In the genomic region with DNA sequence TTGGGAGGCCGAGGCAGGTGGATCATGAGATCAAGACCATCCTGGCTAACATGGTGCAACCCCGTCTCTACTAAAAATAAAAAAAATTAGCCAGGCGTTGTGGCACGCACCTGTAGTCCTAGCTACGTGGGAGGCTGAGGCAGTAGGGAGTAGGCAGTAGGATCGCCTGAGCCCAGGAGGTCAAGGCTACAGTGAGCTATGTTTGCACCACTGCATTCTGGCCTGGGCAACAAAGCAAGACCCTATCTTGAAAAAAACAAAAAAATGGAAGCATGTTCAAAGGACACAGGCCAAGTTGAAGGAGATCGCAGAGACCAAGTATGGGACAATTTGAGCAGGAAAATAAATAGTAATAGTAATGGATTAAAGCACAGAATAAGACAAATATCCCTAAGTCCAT, we compare ENCODE assay signal across 19 cellular contexts. TPM values are rescaled to one million over a fixed set of nuclear protein-coding genes. Genes with fewer than 3 reads are reported as not detected.
DNase-seq lines count a peak whose midpoint lies in the region; ATAC-seq and TF ChIP-seq lines count a peak whose summit lies in the region.
"Had no signal": no experiment of that assay in that cellular context is flagged by ENCODE, and none has a peak within 500 bp of the region (broad histone marks: within the 10 kb centered on the region; RNA-seq: fewer than 3 reads in every experiment).

No MANE protein-coding gene starts in this region.

- H3K4me1 Mint-ChIP-seq in activated CD8-positive, alpha-beta T cell treated with anti-CD3 and anti-CD28 coated beads, Interleukin-2, amount 10 ng/mL, durations not matched to agents 7 days and 5 days (ENCODE audit: low read depth): peaks cover 6% of the 10 kb centered on the region
- peaks cover 11% of the 10 kb centered on the region for H3K4me1 Mint-ChIP-seq in activated CD8-positive, alpha-beta T cell treated with anti-CD3 and anti-CD28 coated beads for 36 hours (ENCODE audit: low read depth)
- peaks cover 12% of the 10 kb centered on the region for H3K4me1 Mint-ChIP-seq in chondrocyte (ENCODE audit: low read depth)
- peaks cover 9% of the 10 kb centered on the region for H3K4me1 Mint-ChIP-seq in activated T-cell treated with anti-CD3 and anti-CD28 coated beads, Interleukin-2, amount 50 U/mL, for 72 hours (ENCODE audit: low read depth)
- H3K4me1 Mint-ChIP-seq: stimulated activated memory B cell treated with anti-CD40 and anti-IgM and Interleukin-4, amounts not matched to agents 10 μg/mL and 1 μg/mL and 100 μg/mL, for 72 hours had no signal

- POLR2A ChIA-PET in activated CD8-positive, alpha-beta T cell treated with anti-CD3 and anti-CD28 coated beads, Interleukin-2, amount 10 ng/mL, durations not matched to agents 7 days and 5 days (lab: Charles Lee): no interaction called here
- POLR2A ChIA-PET in activated CD8-positive, alpha-beta T cell treated with anti-CD3 and anti-CD28 coated beads for 36 hours (lab: Charles Lee): no interaction called here

- no peak for TF ChIP-seq CTCF in activated CD8-positive, alpha-beta T cell treated with anti-CD3 and anti-CD28 coated beads for 36 hours (IDR thresholded peaks at IDR 0.05)
- no peak for TF ChIP-seq CTCF in chondrocyte (IDR thresholded peaks at IDR 0.05)

- intact Hi-C loops in activated CD8-positive, alpha-beta T cell treated with anti-CD3 and anti-CD28 coated beads for 36 hours (cut with micrococcal nuclease): no loop called here

- CTCF ChIA-PET in activated CD8-positive, alpha-beta T cell treated with anti-CD3 and anti-CD28 coated beads, Interleukin-2, amount 10 ng/mL, durations not matched to agents 7 days and 5 days (lab: Charles Lee): no interaction called here
- CTCF ChIA-PET in activated CD8-positive, alpha-beta T cell treated with anti-CD3 and anti-CD28 coated beads for 36 hours (lab: Charles Lee): interaction anchor here (0.9 to 1.6 kb wide), 2 partner anchors 47 to 84 kb away, joined by 3 to 4 read pairs; no protein-coding TSS in a partner anchor

- ATAC-seq in activated CD8-positive, alpha-beta T cell treated with anti-CD3 and anti-CD28 coated beads, Interleukin-2, amount 10 ng/mL, durations not matched to agents 7 days and 5 days: no peak
- ATAC-seq in activated CD8-positive, alpha-beta T cell treated with anti-CD3 and anti-CD28 coated beads for 36 hours: no peak
- no peak for ATAC-seq in activated T-cell treated with anti-CD3 and anti-CD28 coated beads, Interleukin-2, amount 50 U/mL, for 72 hours (replicated peaks in 1 of 2)
- ATAC-seq: body of pancreas; naive thymus-derived CD8-positive, alpha-beta T cell; psoas muscle; Right ventricle myocardium inferior; stimulated activated memory B cell treated with anti-CD40 and anti-IgM and Interleukin-4, amounts not matched to agents 10 μg/mL and 1 μg/mL and 100 μg/mL, for 72 hours had no signal

- H3K27me3 ChIP-seq in stomach smooth muscle (ENCODE audit: control insufficient read depth in 1 of 2, insufficient read depth in 2 of 2, low read length in 2 of 2): no peaks in the 10 kb centered on the region
- H3K27me3 ChIP-seq: body of pancreas had no signal

- no peak for DNase-seq in activated CD8-positive, alpha-beta T cell treated with anti-CD3 and anti-CD28 coated beads, Interleukin-2, amount 10 ng/mL, durations not matched to agents 7 days and 5 days
- DNase-seq in activated CD8-positive, alpha-beta T cell treated with anti-CD3 and anti-CD28 coated beads for 36 hours: no peak
- no peak for DNase-seq in chondrocyte (ENCODE audit: low spot score)
- DNase-seq in NCI-H226: no peak
- no peak for DNase-seq in activated T-cell treated with anti-CD3 and anti-CD28 coated beads, Interleukin-2, amount 50 U/mL, for 72 hours
- DNase-seq: activated CD8-positive, alpha-beta memory T cell treated with anti-CD3 and anti-CD28 coated beads, Interleukin-2, amount 50 U/mL, for 48 hours; activated naive CD4-positive, alpha-beta T cell treated with anti-CD3 and anti-CD28 coated beads for 36 hours; body of pancreas; CD4-positive, CD25-positive, alpha-beta regulatory T cell; DMS53; glutamatergic neuron; immature natural killer cell; naive thymus-derived CD8-positive, alpha-beta T cell; psoas muscle; stimulated activated CD4-positive, alpha-beta T cell treated with anti-CD3 and anti-CD28 coated beads, Interleukin-12 subunit alpha, Interleukin-12 subunit beta, amount 100 ng/mL, for 4 hours; T-helper 2 cell had no signal

- H3K27ac ChIP-seq in stomach smooth muscle (ENCODE audit: low read length): peak overlapping the region; percentile 24
- H3K27ac ChIP-seq: psoas muscle had no signal

- no peak overlapping the region for H3K4me3 Mint-ChIP-seq in activated CD8-positive, alpha-beta T cell treated with anti-CD3 and anti-CD28 coated beads, Interleukin-2, amount 10 ng/mL, durations not matched to agents 7 days and 5 days
- no peak overlapping the region for H3K4me3 Mint-ChIP-seq in activated CD8-positive, alpha-beta T cell treated with anti-CD3 and anti-CD28 coated beads for 36 hours
- no peak overlapping the region for H3K4me3 Mint-ChIP-seq in chondrocyte (ENCODE audit: unreplicated experiment)
- no peak overlapping the region for H3K4me3 Mint-ChIP-seq in activated T-cell treated with anti-CD3 and anti-CD28 coated beads, Interleukin-2, amount 50 U/mL, for 72 hours
- H3K4me3 Mint-ChIP-seq: activated naive CD4-positive, alpha-beta T cell treated with anti-CD3 and anti-CD28 coated beads for 36 hours; CD4-positive, CD25-positive, alpha-beta regulatory T cell; immature natural killer cell; naive thymus-derived CD8-positive, alpha-beta T cell; stimulated activated memory B cell treated with anti-CD40 and anti-IgM and Interleukin-4, amounts not matched to agents 10 μg/mL and 1 μg/mL and 100 μg/mL, for 72 hours had no signal

- H3K27me3 Mint-ChIP-seq in activated CD8-positive, alpha-beta T cell treated with anti-CD3 and anti-CD28 coated beads, Interleukin-2, amount 10 ng/mL, durations not matched to agents 7 days and 5 days (ENCODE audit: low read depth): no peaks in the 10 kb centered on the region
- no peaks in the 10 kb centered on the region for H3K27me3 Mint-ChIP-seq in activated CD8-positive, alpha-beta T cell treated with anti-CD3 and anti-CD28 coated beads for 36 hours
- no peaks in the 10 kb centered on the region for H3K27me3 Mint-ChIP-seq in chondrocyte (ENCODE audit: low read depth)
- no peaks in the 10 kb centered on the region for H3K27me3 Mint-ChIP-seq in activated T-cell treated with anti-CD3 and anti-CD28 coated beads, Interleukin-2, amount 50 U/mL, for 72 hours (ENCODE audit: low read depth)
- H3K27me3 Mint-ChIP-seq: CD4-positive, CD25-positive, alpha-beta regulatory T cell; naive thymus-derived CD8-positive, alpha-beta T cell; stimulated activated memory B cell treated with anti-CD40 and anti-IgM and Interleukin-4, amounts not matched to agents 10 μg/mL and 1 μg/mL and 100 μg/mL, for 72 hours had no signal

- no peaks in the 10 kb centered on the region for H3K4me1 ChIP-seq in stomach smooth muscle (ENCODE audit: control insufficient read depth, insufficient read depth, low read length)
- H3K4me1 ChIP-seq: body of pancreas, psoas muscle had no signal

- H3K36me3 ChIP-seq in stomach smooth muscle (ENCODE audit: control insufficient read depth in 2 of 2, insufficient read depth in 2 of 2, low read length in 2 of 2): peaks cover 13 to 18% of the 10 kb centered on the region in 2 donors

- no peak overlapping the region for H3K9ac ChIP-seq in stomach smooth muscle (ENCODE audit: low read length in 2 of 2)

- peaks cover 52% of the 10 kb centered on the region for H3K36me3 Mint-ChIP-seq in activated CD8-positive, alpha-beta T cell treated with anti-CD3 and anti-CD28 coated beads, Interleukin-2, amount 10 ng/mL, durations not matched to agents 7 days and 5 days (ENCODE audit: low read depth)
- H3K36me3 Mint-ChIP-seq in activated CD8-positive, alpha-beta T cell treated with anti-CD3 and anti-CD28 coated beads for 36 hours (ENCODE audit: low read depth): peaks cover 49% of the 10 kb centered on the region
- peaks cover 23% of the 10 kb centered on the region for H3K36me3 Mint-ChIP-seq in chondrocyte (ENCODE audit: low read depth)
- H3K36me3 Mint-ChIP-seq in activated T-cell treated with anti-CD3 and anti-CD28 coated beads, Interleukin-2, amount 50 U/mL, for 72 hours (ENCODE audit: insufficient read depth in 2 of 2): peaks cover 24 to 40% of the 10 kb centered on the region in 2 donors

- no peak overlapping the region for H3K4me3 ChIP-seq in stomach smooth muscle (ENCODE audit: low read length in 2 of 2)
- H3K4me3 ChIP-seq: body of pancreas, psoas muscle had no signal

- peak overlapping the region; percentile 53 for H3K27ac Mint-ChIP-seq in activated CD8-positive, alpha-beta T cell treated with anti-CD3 and anti-CD28 coated beads, Interleukin-2, amount 10 ng/mL, durations not matched to agents 7 days and 5 days
- no peak overlapping the region for H3K27ac Mint-ChIP-seq in activated CD8-positive, alpha-beta T cell treated with anti-CD3 and anti-CD28 coated beads for 36 hours
- peak overlapping the region; percentile 92 for H3K27ac Mint-ChIP-seq in chondrocyte (ENCODE audit: unreplicated experiment)
- H3K27ac Mint-ChIP-seq in activated T-cell treated with anti-CD3 and anti-CD28 coated beads, Interleukin-2, amount 50 U/mL, for 72 hours: no peak overlapping the region
- H3K27ac Mint-ChIP-seq: stimulated activated memory B cell treated with anti-CD40 and anti-IgM and Interleukin-4, amounts not matched to agents 10 μg/mL and 1 μg/mL and 100 μg/mL, for 72 hours had no signal

- no peaks in the 10 kb centered on the region for H3K9me3 ChIP-seq in stomach smooth muscle (ENCODE audit: control insufficient read depth in 2 of 2, low read length in 2 of 2)
- H3K9me3 ChIP-seq: body of pancreas, psoas muscle had no signal

- no peaks in the 10 kb centered on the region for H3K9me3 Mint-ChIP-seq in activated CD8-positive, alpha-beta T cell treated with anti-CD3 and anti-CD28 coated beads, Interleukin-2, amount 10 ng/mL, durations not matched to agents 7 days and 5 days (ENCODE audit: insufficient read depth)
- H3K9me3 Mint-ChIP-seq in activated CD8-positive, alpha-beta T cell treated with anti-CD3 and anti-CD28 coated beads for 36 hours: no peaks in the 10 kb centered on the region
- H3K9me3 Mint-ChIP-seq in chondrocyte (ENCODE audit: low read depth): no peaks in the 10 kb centered on the region
- no peaks in the 10 kb centered on the region for H3K9me3 Mint-ChIP-seq in activated T-cell treated with anti-CD3 and anti-CD28 coated beads, Interleukin-2, amount 50 U/mL, for 72 hours
- H3K9me3 Mint-ChIP-seq: activated naive CD4-positive, alpha-beta T cell treated with anti-CD3 and anti-CD28 coated beads for 36 hours; CD4-positive, CD25-positive, alpha-beta regulatory T cell; immature natural killer cell; naive thymus-derived CD8-positive, alpha-beta T cell; stimulated activated memory B cell treated with anti-CD40 and anti-IgM and Interleukin-4, amounts not matched to agents 10 μg/mL and 1 μg/mL and 100 μg/mL, for 72 hours had no signal

RNA-seq across cellular contexts. Expression of a gene that starts 14.2 kb away (rescaled TPM):
- total RNA-seq in activated CD8-positive, alpha-beta T cell treated with anti-CD3 and anti-CD28 coated beads, Interleukin-2, amount 10 ng/mL, durations not matched to agents 7 days and 5 days: 100 to 1,000 TPM; 195 to 201 TPM
- 100 to 1,000 TPM; 195 to 196 TPM for total RNA-seq in activated CD8-positive, alpha-beta T cell treated with anti-CD3 and anti-CD28 coated beads for 36 hours
- 23.0 to 27.7 TPM (median 25.0 TPM) in 3 replicates for total RNA-seq in chondrocyte
- total RNA-seq in activated T-cell treated with anti-CD3 and anti-CD28 coated beads, Interleukin-2, amount 50 U/mL, for 72 hours: 100 to 1,000 TPM; 156 to 168 TPM

RNA-seq across cellular contexts. Expression of a gene that starts 15.0 kb away (rescaled TPM):
- total RNA-seq in activated CD8-positive, alpha-beta T cell treated with anti-CD3 and anti-CD28 coated beads, Interleukin-2, amount 10 ng/mL, durations not matched to agents 7 days and 5 days: 100 to 1,000 TPM; 217 to 228 TPM
- 100 to 1,000 TPM; 230 to 254 TPM for total RNA-seq in activated CD8-positive, alpha-beta T cell treated with anti-CD3 and anti-CD28 coated beads for 36 hours
- 169 to 201 TPM (median 170 TPM) in 3 replicates for total RNA-seq in chondrocyte
- 100 to 1,000 TPM; 170 to 179 TPM for total RNA-seq in activated T-cell treated with anti-CD3 and anti-CD28 coated beads, Interleukin-2, amount 50 U/mL, for 72 hours

RNA-seq across cellular contexts. Expression of a gene that starts 26.2 kb away (rescaled TPM):
- total RNA-seq in activated CD8-positive, alpha-beta T cell treated with anti-CD3 and anti-CD28 coated beads, Interleukin-2, amount 10 ng/mL, durations not matched to agents 7 days and 5 days: 1,000 to 10,000 TPM; 6,175 to 6,471 TPM
- 1,000 to 10,000 TPM; 9,109 to 9,234 TPM for total RNA-seq in activated CD8-positive, alpha-beta T cell treated with anti-CD3 and anti-CD28 coated beads for 36 hours
- 2,133 to 3,148 TPM (median 3,067 TPM) in 3 replicates for total RNA-seq in chondrocyte
- 1,000 to 10,000 TPM; 4,101 to 4,234 TPM for total RNA-seq in activated T-cell treated with anti-CD3 and anti-CD28 coated beads, Interleukin-2, amount 50 U/mL, for 72 hours

RNA-seq across cellular contexts. Expression of a gene that starts 37.6 kb away (rescaled TPM):
- 10 to 100 TPM; 46.6 to 48.9 TPM for total RNA-seq in activated CD8-positive, alpha-beta T cell treated with anti-CD3 and anti-CD28 coated beads, Interleukin-2, amount 10 ng/mL, durations not matched to agents 7 days and 5 days
- 10 to 100 TPM; 50.0 to 51.2 TPM for total RNA-seq in activated CD8-positive, alpha-beta T cell treated with anti-CD3 and anti-CD28 coated beads for 36 hours
- 5.3 to 6.1 TPM (median 5.3 TPM) in 3 replicates for total RNA-seq in chondrocyte
- total RNA-seq in activated T-cell treated with anti-CD3 and anti-CD28 coated beads, Interleukin-2, amount 50 U/mL, for 72 hours: 10 to 100 TPM; 51.2 to 53.1 TPM

RNA-seq across cellular contexts. Expression of a gene that starts 47.8 kb away (rescaled TPM):
- 10 to 100 TPM; 24.9 to 25.5 TPM for total RNA-seq in activated CD8-positive, alpha-beta T cell treated with anti-CD3 and anti-CD28 coated beads, Interleukin-2, amount 10 ng/mL, durations not matched to agents 7 days and 5 days
- total RNA-seq in activated CD8-positive, alpha-beta T cell treated with anti-CD3 and anti-CD28 coated beads for 36 hours: 1 to 10 TPM; 7.8 to 8.5 TPM
- total RNA-seq in chondrocyte: 29.0 to 29.5 TPM (median 29.2 TPM) in 3 replicates
- total RNA-seq in activated T-cell treated with anti-CD3 and anti-CD28 coated beads, Interleukin-2, amount 50 U/mL, for 72 hours: 10 to 100 TPM; 14.2 to 17.0 TPM

Comparison
In these comparisons a context has a peak if more than half of its experiments do, and no peak if none do; other contexts are left out.
1. H3K27ac Mint-ChIP-seq: peak in activated CD8-positive, alpha-beta T cell treated with anti-CD3 and anti-CD28 coated beads, Interleukin-2, amount 10 ng/mL, durations not matched to agents 7 days and 5 days (single experiment) and chondrocyte (single experiment); none in activated CD8-positive, alpha-beta T cell treated with anti-CD3 and anti-CD28 coated beads for 36 hours (single experiment) and activated T-cell treated with anti-CD3 and anti-CD28 coated beads, Interleukin-2, amount 50 U/mL, for 72 hours (single experiment).